Comparison of ENCODE assay signal across 10 cellular contexts in the genomic region with DNA sequence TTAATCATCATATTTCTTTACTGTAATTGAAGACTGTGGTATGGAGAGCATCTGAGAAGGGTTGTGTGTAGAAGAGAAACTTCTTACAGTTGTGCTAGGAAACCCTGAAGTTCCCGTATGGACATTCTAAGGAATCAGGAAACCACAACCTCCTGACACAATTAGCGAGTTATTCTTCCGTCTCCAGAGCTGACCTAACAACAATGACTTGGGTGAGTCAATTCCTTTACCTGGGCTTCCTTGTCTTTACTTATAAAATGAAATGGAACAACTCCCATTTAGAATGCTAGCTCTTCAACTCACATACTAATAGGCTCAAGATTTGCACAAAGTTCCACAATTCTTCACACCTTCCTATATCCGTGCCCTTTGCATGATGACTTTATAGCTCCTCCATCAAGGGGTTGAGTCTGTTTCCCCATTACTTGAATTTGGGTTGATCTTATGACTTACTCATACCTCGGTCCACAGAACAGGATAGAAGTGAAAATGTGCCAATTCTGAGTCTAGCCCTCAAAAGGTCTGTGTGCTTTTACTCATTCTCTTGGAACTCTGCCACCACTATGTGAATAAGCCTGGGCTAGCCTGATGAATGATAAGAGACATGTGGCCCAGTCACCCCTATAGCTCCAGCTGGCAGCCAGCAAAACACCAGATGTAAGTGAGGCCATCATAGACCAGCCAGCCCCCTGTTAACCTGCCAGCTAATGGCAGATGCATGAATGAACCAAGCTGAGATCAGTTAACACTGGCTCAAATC.
A peak's percentile ranks its signal among the peaks of the same experiment; 100 is the strongest.
DNase-seq lines count a peak whose midpoint lies in the region; ATAC-seq and TF ChIP-seq lines count a peak whose summit lies in the region.
"Had no signal": no experiment of that assay in that cellular context is flagged by ENCODE, and none has a peak within 500 bp of the region (broad histone marks: within the 10 kb centered on the region; RNA-seq: fewer than 3 reads in every experiment).

No MANE protein-coding gene starts in this region.

- no peak for TF ChIP-seq CTCF in astrocyte of the spinal cord (IDR thresholded peaks at IDR 0.05; ENCODE audit: low read depth, low read length)
- no peak for TF ChIP-seq CTCF in vagina (IDR thresholded peaks at IDR 0.05)
- no peak for TF ChIP-seq CTCF in WERI-Rb-1 (IDR thresholded peaks at IDR 0.05; ENCODE audit: low read depth, low read length)

- no peaks in the 10 kb centered on the region for H3K4me1 ChIP-seq in vagina

- H3K36me3 ChIP-seq in vagina (no peaks in the 10 kb centered on the region), WERI-Rb-1 (no peaks in the 10 kb centered on the region)

- H3K27ac ChIP-seq in vagina (no peak overlapping the region), WERI-Rb-1 (no peak overlapping the region)

- no peak for TF ChIP-seq POLR2A in vagina (IDR thresholded peaks at IDR 0.05)

- H3K4me3 ChIP-seq in astrocyte of the spinal cord (ENCODE audit: low read depth, low read length) (no peak overlapping the region), vagina (no peak overlapping the region), WERI-Rb-1 (ENCODE audit: low read depth, low read length) (no peak overlapping the region)

- in situ Hi-C loops in astrocyte of the spinal cord (cut with HindIII; ENCODE audit: low sequenced_read_pairs): no loop called here

- peak; percentile 2 for DNase-seq in GM03348 (ENCODE audit: low spot score)
- DNase-seq in NCI-H345 (lab: John Stamatoyannopoulos, UW): peak; percentile 71
- peak; percentile 94 for DNase-seq in astrocyte of the spinal cord (ENCODE audit: low read depth, low spot score)
- DNase-seq in myocyte (ENCODE audit: low read depth): peak; percentile 9
- no peak for DNase-seq in vagina (ENCODE audit: extremely low spot score in 2 of 2)
- DNase-seq in WERI-Rb-1: no peak
- no peak for DNase-seq in D341Med (ENCODE audit: low spot score)
- DNase-seq: activated CD8-positive, alpha-beta memory T cell treated with anti-CD3 and anti-CD28 coated beads, Interleukin-2, amount 10 ng/mL, durations not matched to agents 7 days and 5 days; cortex of kidney had no signal

- no peak for ATAC-seq in GM21576 (IDR thresholded peaks at IDR 0.05; ENCODE audit: unreplicated experiment)
- ATAC-seq: activated CD8-positive, alpha-beta memory T cell treated with anti-CD3 and anti-CD28 coated beads, Interleukin-2, amount 10 ng/mL, durations not matched to agents 7 days and 5 days had no signal

- intact Hi-C loops in vagina (cut with DNase I): no loop called here

- H3K27me3 ChIP-seq in vagina: no peaks in the 10 kb centered on the region
- no peaks in the 10 kb centered on the region for H3K27me3 ChIP-seq in WERI-Rb-1 (ENCODE audit: insufficient read depth, low read depth, severe bottlenecking)

- no peaks in the 10 kb centered on the region for H3K9me3 ChIP-seq in vagina
- H3K9me3 ChIP-seq in WERI-Rb-1 (ENCODE audit: severe bottlenecking): no peaks in the 10 kb centered on the region

Comparison
In these comparisons a context has a peak if more than half of its experiments do, and no peak if none do; other contexts are left out.
1. DNase-seq: peak in GM03348 (single experiment), NCI-H345 (single experiment), astrocyte of the spinal cord (single experiment) and myocyte (single experiment); none in vagina (0 of 2), WERI-Rb-1 (single experiment) and D341Med (single experiment).